ENCODE assay signal across 8 cellular contexts in the genomic region with DNA sequence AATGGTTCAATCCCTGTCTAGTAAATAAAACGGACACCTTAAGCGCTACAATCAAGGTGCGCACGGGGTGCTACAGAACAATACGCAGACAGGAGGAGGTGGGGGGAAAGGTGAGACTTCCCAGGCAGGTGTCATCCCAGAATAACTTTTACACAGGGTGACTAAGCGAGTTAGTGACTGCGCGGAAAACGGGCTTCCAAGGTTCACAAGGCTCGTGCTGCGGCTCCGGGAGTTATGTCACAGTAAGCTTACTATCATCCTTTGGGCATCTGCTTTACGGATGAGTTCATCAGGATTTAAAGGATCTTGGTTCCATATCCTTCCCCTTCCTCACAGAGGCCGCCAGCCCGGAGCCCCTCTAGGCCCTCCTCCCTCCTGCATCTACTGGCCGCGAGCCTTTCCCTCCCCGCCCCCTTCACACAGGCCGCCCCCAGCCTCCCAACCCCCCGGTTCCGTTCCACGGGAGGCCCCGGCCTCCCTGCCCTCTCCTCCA. TPM values are rescaled to one million over a fixed set of nuclear protein-coding genes. Genes with fewer than 3 reads are reported as not detected.
DNase-seq lines count a peak whose midpoint lies in the region; ATAC-seq and TF ChIP-seq lines count a peak whose summit lies in the region.

No MANE protein-coding gene starts in this region.

- intact Hi-C loops in activated CD4-positive, alpha-beta T cell treated with anti-CD3 and anti-CD28 coated beads for 36 hours (cut with DNase I, micrococcal nuclease): loop anchor here (2.0 to 10.0 kb wide), 7 partner anchors 42 to 891 kb away; a partner anchor contains a TSS
- intact Hi-C loops in head of caudate nucleus (cut with DNase I): loop anchor here (5.0 to 10.0 kb wide), 2 partner anchors 52 to 136 kb away; a partner anchor contains a TSS

- H3K4me1 ChIP-seq in HEK293 (ENCODE audit: control insufficient read depth, insufficient read depth, low read length) (no peaks in the 10 kb centered on the region), parathyroid adenoma (peaks cover 2% of the 10 kb centered on the region)

- H3K4me1 Mint-ChIP-seq in activated CD4-positive, alpha-beta T cell treated with anti-CD3 and anti-CD28 coated beads for 36 hours: peaks cover 12% of the 10 kb centered on the region
- peaks cover 20% of the 10 kb centered on the region for H3K4me1 Mint-ChIP-seq in activated CD4-positive, alpha-beta memory T cell treated with anti-CD3 and anti-CD28 coated beads, Interleukin-2, amount 10 ng/mL, durations not matched to agents 7 days and 5 days

- peak; percentile 17 for ATAC-seq in activated CD4-positive, alpha-beta T cell treated with anti-CD3 and anti-CD28 coated beads for 36 hours

- H3K4me3 ChIP-seq in HEK293 (ENCODE audit: low read depth, low read length) (peak overlapping the region; percentile 61), parathyroid adenoma (ENCODE audit: low read depth, low read length) (peak overlapping the region; percentile 67)

- DNase-seq in activated CD4-positive, alpha-beta T cell treated with anti-CD3 and anti-CD28 coated beads for 36 hours: no peak
- no peak for DNase-seq in activated CD4-positive, alpha-beta T cell treated with anti-CD3 and anti-CD28 coated beads, Interleukin-2, amount 50 U/mL, for 1 hour
- peak; percentile 32 to 89 (median 85) for DNase-seq in NCI-H1417 (lab: John Stamatoyannopoulos, UW)
- DNase-seq in activated CD4-positive, alpha-beta memory T cell treated with anti-CD3 and anti-CD28 coated beads, Interleukin-2, amount 10 ng/mL, durations not matched to agents 7 days and 5 days: no peak
- DNase-seq in head of caudate nucleus: peak in 27 of 42 donors; percentile 49 to 86 (median 69)
- no peak for DNase-seq in globus pallidus (ENCODE audit: low spot score)

- peak overlapping the region; percentile 94 for H2AFZ ChIP-seq in parathyroid adenoma

- peaks cover 12% of the 10 kb centered on the region for H3K36me3 Mint-ChIP-seq in activated CD4-positive, alpha-beta T cell treated with anti-CD3 and anti-CD28 coated beads for 36 hours (ENCODE audit: low read depth)
- H3K36me3 Mint-ChIP-seq in activated CD4-positive, alpha-beta memory T cell treated with anti-CD3 and anti-CD28 coated beads, Interleukin-2, amount 10 ng/mL, durations not matched to agents 7 days and 5 days (ENCODE audit: low read depth): peaks cover 14% of the 10 kb centered on the region

- H3K79me2 ChIP-seq in parathyroid adenoma: peaks cover 3% of the 10 kb centered on the region

- peak overlapping the region; percentile 80 for H3K27ac Mint-ChIP-seq in activated CD4-positive, alpha-beta T cell treated with anti-CD3 and anti-CD28 coated beads for 36 hours
- peak overlapping the region; percentile 80 for H3K27ac Mint-ChIP-seq in activated CD4-positive, alpha-beta memory T cell treated with anti-CD3 and anti-CD28 coated beads, Interleukin-2, amount 10 ng/mL, durations not matched to agents 7 days and 5 days

- peak overlapping the region; percentile 62 for H3K4me2 ChIP-seq in parathyroid adenoma (ENCODE audit: low read length)

- H3K9me3 Mint-ChIP-seq in activated CD4-positive, alpha-beta T cell treated with anti-CD3 and anti-CD28 coated beads for 36 hours (ENCODE audit: low read depth): peaks cover 9% of the 10 kb centered on the region
- peaks cover 16% of the 10 kb centered on the region for H3K9me3 Mint-ChIP-seq in activated CD4-positive, alpha-beta memory T cell treated with anti-CD3 and anti-CD28 coated beads, Interleukin-2, amount 10 ng/mL, durations not matched to agents 7 days and 5 days

- H3K9ac ChIP-seq in parathyroid adenoma: no peak overlapping the region

- H3K36me3 ChIP-seq in HEK293 (ENCODE audit: control insufficient read depth in 2 of 2, insufficient read depth in 1 of 2, low read length in 2 of 2): no peaks in the 10 kb centered on the region
- H3K36me3 ChIP-seq in parathyroid adenoma (ENCODE audit: control insufficient read depth, insufficient read depth, low read length): no peaks in the 10 kb centered on the region

- CTCF ChIA-PET in activated CD4-positive, alpha-beta T cell treated with anti-CD3 and anti-CD28 coated beads for 36 hours (lab: Charles Lee): interaction anchor here (0.6 kb wide), 1 partner anchor 145 kb away, joined by 4 read pairs; no protein-coding TSS in a partner anchor
- CTCF ChIA-PET in HEK293 (lab: Yijun Ruan, JAX): no interaction called here
- CTCF ChIA-PET in activated CD4-positive, alpha-beta memory T cell treated with anti-CD3 and anti-CD28 coated beads, Interleukin-2, amount 10 ng/mL, durations not matched to agents 7 days and 5 days (lab: Charles Lee): interaction anchor here (1.2 kb wide), 1 partner anchor 138 kb away, joined by 3 read pairs; no protein-coding TSS in a partner anchor

- peak overlapping the region; percentile 81 for H3K4me3 Mint-ChIP-seq in activated CD4-positive, alpha-beta T cell treated with anti-CD3 and anti-CD28 coated beads for 36 hours
- peak overlapping the region; percentile 84 for H3K4me3 Mint-ChIP-seq in activated CD4-positive, alpha-beta memory T cell treated with anti-CD3 and anti-CD28 coated beads, Interleukin-2, amount 10 ng/mL, durations not matched to agents 7 days and 5 days

- peak overlapping the region; percentile 92 for H3K27ac ChIP-seq in HEK293 (ENCODE audit: extremely low read depth, low read depth, low read length)
- H3K27ac ChIP-seq in parathyroid adenoma: peak overlapping the region; percentile 95

- TF ChIP-seq CTCF in HEK293 (tag by site-specific recombination; IDR thresholded peaks at IDR 0.05) (no peak), parathyroid adenoma (IDR thresholded peaks at IDR 0.05) (no peak)

- H3K9me3 ChIP-seq in HEK293 (ENCODE audit: control insufficient read depth, insufficient read depth, low read depth, low read length) (no peaks in the 10 kb centered on the region), parathyroid adenoma (ENCODE audit: control insufficient read depth, low read length) (no peaks in the 10 kb centered on the region)

- POLR2A ChIA-PET in activated CD4-positive, alpha-beta T cell treated with anti-CD3 and anti-CD28 coated beads for 36 hours (lab: Charles Lee): no interaction called here
- POLR2A ChIA-PET in HEK293 (lab: Yijun Ruan, JAX): no interaction called here
- POLR2A ChIA-PET in activated CD4-positive, alpha-beta memory T cell treated with anti-CD3 and anti-CD28 coated beads, Interleukin-2, amount 10 ng/mL, durations not matched to agents 7 days and 5 days (lab: Charles Lee): interaction anchor here (1.0 to 1.5 kb wide), 3 partner anchors 13 to 147 kb away, joined by 3 to 4 read pairs (median 4); a partner anchor contains a TSS

- no peaks in the 10 kb centered on the region for H3K27me3 ChIP-seq in parathyroid adenoma (ENCODE audit: control insufficient read depth, insufficient read depth, low read length)

- no peaks in the 10 kb centered on the region for H3K27me3 Mint-ChIP-seq in activated CD4-positive, alpha-beta T cell treated with anti-CD3 and anti-CD28 coated beads for 36 hours
- H3K27me3 Mint-ChIP-seq in activated CD4-positive, alpha-beta memory T cell treated with anti-CD3 and anti-CD28 coated beads, Interleukin-2, amount 10 ng/mL, durations not matched to agents 7 days and 5 days: no peaks in the 10 kb centered on the region

TF ChIP-seq in HEK293, 187 proteins besides CTCF, POLR2A, EP300 and RAD21:
- no peak for TF ChIP-seq ZNF571 (tag by site-specific recombination; IDR thresholded peaks at IDR 0.05)
- TF ChIP-seq ZNF76 (tag by site-specific recombination; IDR thresholded peaks at IDR 0.05; ENCODE audit: borderline replicate concordance, low read depth): no peak
- TF ChIP-seq ZNF600 (tag by site-specific recombination; IDR thresholded peaks at IDR 0.05): peak; percentile 64
- no peak for TF ChIP-seq ZNF555 (tag by site-specific recombination; conservative IDR thresholded peaks at IDR 0.05)
- no peak for TF ChIP-seq ZNF184 (tag by site-specific recombination; IDR thresholded peaks at IDR 0.05)
- TF ChIP-seq IKZF3 (tag by site-specific recombination; IDR thresholded peaks at IDR 0.05): no peak

RNA-seq across cellular contexts. Expression of a gene that starts 0.5 kb away (rescaled TPM):
- 1 to 10 TPM; 4.7 to 4.8 TPM for total RNA-seq in activated CD4-positive, alpha-beta T cell treated with anti-CD3 and anti-CD28 coated beads for 36 hours
- total RNA-seq in activated CD4-positive, alpha-beta memory T cell treated with anti-CD3 and anti-CD28 coated beads, Interleukin-2, amount 10 ng/mL, durations not matched to agents 7 days and 5 days: 1 to 10 TPM; 6.1 to 8.1 TPM

RNA-seq across cellular contexts. Expression of a gene that starts 40.8 kb away (rescaled TPM):
- 1 to 10 TPM; 8.5 to 9.1 TPM for total RNA-seq in activated CD4-positive, alpha-beta T cell treated with anti-CD3 and anti-CD28 coated beads for 36 hours
- total RNA-seq in activated CD4-positive, alpha-beta memory T cell treated with anti-CD3 and anti-CD28 coated beads, Interleukin-2, amount 10 ng/mL, durations not matched to agents 7 days and 5 days: 10 to 100 TPM; 20.1 to 22.8 TPM

Comparison
In these comparisons a context has a peak if more than half of its experiments do, and no peak if none do; other contexts are left out.
1. DNase-seq: peak in NCI-H1417 (3 of 3) and head of caudate nucleus (27 of 42); none in activated CD4-positive, alpha-beta T cell treated with anti-CD3 and anti-CD28 coated beads for 36 hours (single experiment), activated CD4-positive, alpha-beta T cell treated with anti-CD3 and anti-CD28 coated beads, Interleukin-2, amount 50 U/mL, for 1 hour (single experiment), activated CD4-positive, alpha-beta memory T cell treated with anti-CD3 and anti-CD28 coated beads, Interleukin-2, amount 10 ng/mL, durations not matched to agents 7 days and 5 days (single experiment) and globus pallidus (single experiment).